Comparison of ENCODE assay signal across 8 cellular contexts in the genomic region with DNA sequence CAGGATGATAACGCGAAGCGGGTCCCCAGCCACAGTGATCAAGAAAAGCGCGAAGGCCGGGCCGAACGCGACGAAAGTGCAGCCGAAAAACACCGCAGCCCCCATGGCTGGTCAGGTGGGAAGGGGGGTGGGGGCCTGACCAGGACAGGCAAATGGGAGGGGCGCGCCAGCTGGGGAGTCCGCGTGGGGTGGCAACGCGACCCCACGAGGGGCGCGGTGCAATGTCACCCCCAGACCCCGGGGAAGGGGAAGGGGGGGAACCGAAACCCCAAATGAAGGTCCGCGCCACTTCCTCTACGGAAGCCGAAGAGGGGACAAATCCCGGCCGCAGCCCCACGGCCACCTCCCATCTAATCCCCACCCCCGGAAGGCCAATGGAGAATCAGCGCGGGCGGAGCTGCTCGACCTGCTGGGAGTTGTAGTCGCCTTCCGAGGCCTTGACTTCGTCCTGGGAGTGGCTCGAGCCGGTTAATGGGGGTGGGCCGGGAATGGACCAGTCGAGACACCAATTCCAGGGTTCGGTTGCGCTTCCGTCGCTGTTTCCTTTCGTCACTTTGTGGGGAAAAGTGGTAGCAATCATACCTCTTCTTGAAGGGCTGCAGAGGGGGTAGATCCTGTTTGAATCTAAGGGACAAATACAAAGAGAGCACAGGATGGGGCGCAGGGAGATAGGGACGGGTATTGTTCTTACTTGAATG. TPM values are rescaled to one million over a fixed set of nuclear protein-coding genes. Genes with fewer than 3 reads are reported as not detected.
DNase-seq lines count a peak whose midpoint lies in the region; ATAC-seq and TF ChIP-seq lines count a peak whose summit lies in the region.

A gene (minus strand): TSS at position 311 of the 698 bp plus-strand sequence. CDS start 206 bp downstream, at position 105.

- CTCF ChIA-PET in activated CD4-positive, alpha-beta T cell treated with anti-CD3 and anti-CD28 coated beads for 36 hours (lab: Charles Lee), result interaction anchor here (0.6 to 3.5 kb wide), 3 partner anchors 12 to 1013 kb away, joined by 3 to 21 read pairs (median 4); no protein-coding TSS in a partner anchor

- no peaks in the 10 kb centered on the region for H3K9me3 Mint-ChIP-seq in activated CD4-positive, alpha-beta T cell treated with anti-CD3 and anti-CD28 coated beads for 36 hours (ENCODE audit: low read depth)
- H3K9me3 Mint-ChIP-seq in chondrocyte (ENCODE audit: low read depth), result no peaks in the 10 kb centered on the region

- no peaks in the 10 kb centered on the region for H3K27me3 Mint-ChIP-seq in activated CD4-positive, alpha-beta T cell treated with anti-CD3 and anti-CD28 coated beads for 36 hours
- H3K27me3 Mint-ChIP-seq in chondrocyte (ENCODE audit: low read depth), result no peaks in the 10 kb centered on the region

- H3K27me3 ChIP-seq in BE2C, result no peaks in the 10 kb centered on the region

- no peaks in the 10 kb centered on the region for H3K9me3 ChIP-seq in BE2C

- POLR2A ChIA-PET in activated CD4-positive, alpha-beta T cell treated with anti-CD3 and anti-CD28 coated beads for 36 hours (lab: Charles Lee), result interaction anchor here (0.6 to 1.0 kb wide), 3 partner anchors 29 to 54 kb away, joined by 3 to 6 read pairs (median 6); no protein-coding TSS in a partner anchor

- intact Hi-C loops in activated CD4-positive, alpha-beta T cell treated with anti-CD3 and anti-CD28 coated beads for 36 hours (cut with DNase I, micrococcal nuclease), result loop anchor here (1.0 kb wide), 7 partner anchors 13 to 218 kb away; a partner anchor contains a TSS

- peak within 1 kb of the TSS; percentile 89 for H3K4me3 Mint-ChIP-seq in activated CD4-positive, alpha-beta T cell treated with anti-CD3 and anti-CD28 coated beads for 36 hours
- peak within 1 kb of the TSS; percentile 98 for H3K4me3 Mint-ChIP-seq in chondrocyte (ENCODE audit: unreplicated experiment)

- peaks cover 33% of the 10 kb centered on the region for H3K36me3 Mint-ChIP-seq in activated CD4-positive, alpha-beta T cell treated with anti-CD3 and anti-CD28 coated beads for 36 hours (ENCODE audit: low read depth)
- peaks cover 17% of the 10 kb centered on the region for H3K36me3 Mint-ChIP-seq in chondrocyte (ENCODE audit: low read depth)

- peak within 1 kb of the TSS; percentile 98 for H3K4me3 ChIP-seq in BE2C (ENCODE audit: low read depth, low read length)

- peaks cover 20% of the 10 kb centered on the region for H3K36me3 ChIP-seq in BE2C

- peak; percentile 78 for ATAC-seq in HG03457 (IDR thresholded peaks at IDR 0.05; ENCODE audit: unreplicated experiment)
- peak; percentile 99 for ATAC-seq in activated CD4-positive, alpha-beta T cell treated with anti-CD3 and anti-CD28 coated beads for 36 hours

- H3K4me1 Mint-ChIP-seq in activated CD4-positive, alpha-beta T cell treated with anti-CD3 and anti-CD28 coated beads for 36 hours, result peaks cover 25% of the 10 kb centered on the region
- peaks cover 49% of the 10 kb centered on the region for H3K4me1 Mint-ChIP-seq in chondrocyte (ENCODE audit: low read depth)

- H3K4me1 ChIP-seq in BE2C, result no peaks in the 10 kb centered on the region

- DNase-seq in BE2C, result peak; percentile 97
- DNase-seq in GM19240 (ENCODE audit: insufficient read length, low spot score), result peak; percentile 87
- peak; percentile 59 for DNase-seq in NCI-H524 treated with DMSO at 0.1 percent for 48 hours (lab: John Stamatoyannopoulos, UW)
- peak; percentile 97 for DNase-seq in activated CD4-positive, alpha-beta T cell treated with anti-CD3 and anti-CD28 coated beads for 36 hours
- DNase-seq in chondrocyte (ENCODE audit: low spot score), result peak; percentile 99
- DNase-seq in kidney glomerular epithelial cell (lab: John Stamatoyannopoulos, UW), result peak; percentile 89
- DNase-seq in stimulated activated CD4-positive, alpha-beta T cell treated with anti-CD3 and anti-CD28 coated beads, Interleukin-15, amount 100 ng/mL, for 48 hours (ENCODE audit: low read depth in 2 of 2), result peak; percentile 92 to 94

- TF ChIP-seq CTCF in BE2C (IDR thresholded peaks at IDR 0.05; ENCODE audit: low read depth, low read length) (no peak), chondrocyte (IDR thresholded peaks at IDR 0.05) (no peak)

- peak within 1 kb of the TSS; percentile 98 for H3K27ac Mint-ChIP-seq in activated CD4-positive, alpha-beta T cell treated with anti-CD3 and anti-CD28 coated beads for 36 hours
- H3K27ac Mint-ChIP-seq in chondrocyte (ENCODE audit: unreplicated experiment), result peak within 1 kb of the TSS; percentile 97

RNA-seq across cellular contexts. Expression of the gene that starts here (rescaled TPM):
- polyA plus RNA-seq in BE2C (2012; ENCODE audit: insufficient read depth, insufficient read length, low read depth), result 136 TPM
- total RNA-seq in activated CD4-positive, alpha-beta T cell treated with anti-CD3 and anti-CD28 coated beads for 36 hours, result 10 to 100 TPM; 62.4 to 89.3 TPM
- total RNA-seq in chondrocyte, result 83.0 to 99.5 TPM (median 89.7 TPM) in 3 replicates

Comparison
In these comparisons a context has a peak if more than half of its experiments do, and no peak if none do; other contexts are left out.
1. Peak in every context shown above with its lines: DNase-seq, ATAC-seq and H3K4me3 ChIP-seq.